In the genomic region with DNA sequence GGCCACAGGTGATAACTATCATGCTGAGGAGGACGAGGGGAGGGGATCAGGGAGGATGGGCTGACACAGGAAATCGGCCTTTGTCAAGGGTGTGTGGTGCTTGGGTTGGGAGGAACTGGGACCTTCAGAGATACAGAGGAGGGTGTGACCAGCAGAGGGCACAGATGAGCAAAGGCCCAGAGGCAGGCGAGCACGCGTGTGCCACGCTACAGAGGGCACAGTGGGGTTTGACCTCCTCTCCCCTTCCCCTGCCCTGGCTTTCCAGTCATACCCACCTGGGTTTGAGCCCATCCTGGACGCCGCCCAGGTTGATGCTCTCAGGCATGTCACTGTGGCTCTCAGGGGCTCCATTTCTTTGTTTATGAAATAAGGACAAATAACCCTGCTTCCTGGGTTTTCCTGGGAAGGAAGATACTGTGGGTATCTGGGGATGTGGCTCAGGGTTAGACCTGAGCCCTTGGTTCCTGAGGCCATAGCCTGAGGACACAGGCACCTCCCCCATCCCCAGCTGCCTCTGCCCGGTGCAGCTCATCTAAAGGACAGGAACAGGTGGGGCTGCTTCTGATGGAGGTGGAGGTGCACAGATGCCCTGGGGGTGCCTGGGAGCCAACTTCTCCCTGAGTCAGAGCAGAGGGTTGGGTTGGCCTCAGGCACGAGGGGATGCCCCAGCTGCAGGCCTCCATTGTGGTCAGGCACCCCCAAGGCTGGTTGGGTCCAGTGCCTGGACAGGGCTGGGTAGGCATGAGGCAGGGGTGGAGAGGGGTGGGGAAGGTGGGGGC, we compare ENCODE assay signal across 8 cellular contexts. TPM values are rescaled to one million over a fixed set of nuclear protein-coding genes. Genes with fewer than 3 reads are reported as not detected.
DNase-seq lines count a peak whose midpoint lies in the region; ATAC-seq, FAIRE-seq and TF ChIP-seq lines count a peak whose summit lies in the region.

No MANE protein-coding gene starts in this region.

- H3K27ac Mint-ChIP-seq in activated T-helper 17 cell treated with anti-CD3 and anti-CD28 coated beads, Interleukin-2, amount 50 U/mL, for 72 hours, result peak overlapping the region; percentile 23

- DNase-seq in ACHN (peak; percentile 67), GM18507 (ENCODE audit: extremely low spot score, insufficient read length, low read depth) (peak; percentile 52), RPMI8226 (peak; percentile 93), frontal cortex (ENCODE audit: low spot score in 2 of 2) (peak; percentile 50 to 72), pancreas (peak in 5 of 6 donors; percentile 52 to 82 (median 72)), upper lobe of right lung (peak; percentile 81)

- H3K27me3 ChIP-seq in pancreas, result peaks cover 0 to 6% (median 0%) of the 10 kb centered on the region in 4 donors
- H3K27me3 ChIP-seq in upper lobe of right lung, result no peaks in the 10 kb centered on the region

- FAIRE-seq in GM18507 (lab: Jason Lieb, UNC) (peak; percentile 87), frontal cortex (lab: Jason Lieb, UNC) (no peak), pancreas (lab: Jason Lieb, UNC) (no peak)

- H3K27ac ChIP-seq in pancreas (no peak overlapping the region), upper lobe of right lung (no peak overlapping the region)

- H3K4me3 Mint-ChIP-seq in activated T-helper 17 cell treated with anti-CD3 and anti-CD28 coated beads, Interleukin-2, amount 50 U/mL, for 72 hours, result no peak overlapping the region

- ATAC-seq in HG03196 (IDR thresholded peaks at IDR 0.05; ENCODE audit: unreplicated experiment), result peak; percentile 56
- ATAC-seq in activated T-helper 17 cell treated with anti-CD3 and anti-CD28 coated beads, Interleukin-2, amount 50 U/mL, for 72 hours (replicated peaks), result peak; percentile 79
- peak; percentile 63 to 93 (median 88) for ATAC-seq in pancreas
- ATAC-seq in upper lobe of right lung, result peak; percentile 91

- no peaks in the 10 kb centered on the region for H3K9me3 ChIP-seq in pancreas
- no peaks in the 10 kb centered on the region for H3K9me3 ChIP-seq in upper lobe of right lung

- intact Hi-C loops in pancreas (cut with DNase I) (no loop called here), upper lobe of right lung (cut with DNase I) (no loop called here)

- in situ Hi-C loops in ACHN (cut with HindIII; ENCODE audit: low pct_ligation_motif_present, low pct_unique_long_range_greater_than_20kb, low sequenced_read_pairs), result no loop called here

- H3K4me1 Mint-ChIP-seq in activated T-helper 17 cell treated with anti-CD3 and anti-CD28 coated beads, Interleukin-2, amount 50 U/mL, for 72 hours, result peaks cover 24% of the 10 kb centered on the region

- no peaks in the 10 kb centered on the region for H3K27me3 Mint-ChIP-seq in activated T-helper 17 cell treated with anti-CD3 and anti-CD28 coated beads, Interleukin-2, amount 50 U/mL, for 72 hours

- 16 to 31% methylated on average over 10 of the region's 10 CpGs for WGBS in pancreas, 2 donors

- TF ChIP-seq CTCF in pancreas (IDR thresholded peaks at IDR 0.05) (peak in 3 of 4 donors; percentile 61 to 78 (median 66)), upper lobe of right lung (IDR thresholded peaks at IDR 0.05) (peak; percentile 86)

- H3K36me3 ChIP-seq in pancreas (no peaks in the 10 kb centered on the region), upper lobe of right lung (no peaks in the 10 kb centered on the region)

- H3K4me1 ChIP-seq in pancreas (no peaks in the 10 kb centered on the region), upper lobe of right lung (peaks cover 12% of the 10 kb centered on the region)

- H3K9me3 Mint-ChIP-seq in activated T-helper 17 cell treated with anti-CD3 and anti-CD28 coated beads, Interleukin-2, amount 50 U/mL, for 72 hours, result no peaks in the 10 kb centered on the region

- no peaks in the 10 kb centered on the region for H3K36me3 Mint-ChIP-seq in activated T-helper 17 cell treated with anti-CD3 and anti-CD28 coated beads, Interleukin-2, amount 50 U/mL, for 72 hours (ENCODE audit: low read depth)

- H3K4me3 ChIP-seq in pancreas, result no peak overlapping the region
- no peak overlapping the region for H3K4me3 ChIP-seq in upper lobe of right lung

RNA-seq across cellular contexts. Expression of a gene that starts 51.8 kb away (rescaled TPM):
- total RNA-seq in activated T-helper 17 cell treated with anti-CD3 and anti-CD28 coated beads, Interleukin-2, amount 50 U/mL, for 72 hours, result not detected
- 4.5 TPM for total RNA-seq in frontal cortex
- total RNA-seq in pancreas, result under 1 TPM in 1 of 6 donors, not detected in 5; 0.41 TPM
- polyA plus RNA-seq in pancreas, result under 1 TPM; 0.08 to 0.14 TPM
- 0.87 TPM for total RNA-seq in upper lobe of right lung
